11 cellular contexts compared by ENCODE assay signal in genomic region chr16:3952342-3953131, GRCh38.
DNase-seq lines count a peak whose midpoint lies in the region; ATAC-seq and TF ChIP-seq lines count a peak whose summit lies in the region.
"Had no signal": no experiment of that assay in that cellular context is flagged by ENCODE, and none has a peak within 500 bp of the region (broad histone marks: within the 10 kb centered on the region; RNA-seq: fewer than 3 reads in every experiment).

No MANE protein-coding gene starts in this region.

- TF ChIP-seq CTCF in BE2C (IDR thresholded peaks at IDR 0.05; ENCODE audit: low read depth, low read length) (no peak), gastroesophageal sphincter (IDR thresholded peaks at IDR 0.05) (no peak), ovary (IDR thresholded peaks at IDR 0.05) (no peak), GM10266 (IDR thresholded peaks at IDR 0.05; ENCODE audit: control insufficient read depth, insufficient read depth, low read depth, missing control alignments) (no peak)

- peaks cover 18% of the 10 kb centered on the region for H3K27me3 Mint-ChIP-seq in activated naive CD4-positive, alpha-beta T cell treated with anti-CD3 and anti-CD28 coated beads for 36 hours (ENCODE audit: low read depth)
- peaks cover 20 to 26% of the 10 kb centered on the region in 2 donors for H3K27me3 Mint-ChIP-seq in CD4-positive, alpha-beta memory T cell

- no peaks in the 10 kb centered on the region for H3K4me1 Mint-ChIP-seq in activated naive CD4-positive, alpha-beta T cell treated with anti-CD3 and anti-CD28 coated beads for 36 hours (ENCODE audit: low read depth)
- peaks cover 0 to 3% (median 0%) of the 10 kb centered on the region in 4 donors for H3K4me1 Mint-ChIP-seq in CD4-positive, alpha-beta memory T cell
- H3K4me1 Mint-ChIP-seq: neural crest cell had no signal

- no peak for TF ChIP-seq POLR2A in gastroesophageal sphincter (IDR thresholded peaks at IDR 0.05)
- no peak for TF ChIP-seq POLR2A in ovary (IDR thresholded peaks at IDR 0.05)

- H3K27me3 ChIP-seq in BE2C: peaks cover 24% of the 10 kb centered on the region
- no peaks in the 10 kb centered on the region for H3K27me3 ChIP-seq in SJCRH30
- peaks cover 3% of the 10 kb centered on the region for H3K27me3 ChIP-seq in gastroesophageal sphincter
- no peaks in the 10 kb centered on the region for H3K27me3 ChIP-seq in ovary
- no peaks in the 10 kb centered on the region for H3K27me3 ChIP-seq in CD4-positive, alpha-beta memory T cell (ENCODE audit: insufficient read depth, low read length)

- H3K27ac Mint-ChIP-seq in activated naive CD4-positive, alpha-beta T cell treated with anti-CD3 and anti-CD28 coated beads for 36 hours: no peak overlapping the region
- no peak overlapping the region for H3K27ac Mint-ChIP-seq in CD4-positive, alpha-beta memory T cell

- peak; percentile 82 for ATAC-seq in gastroesophageal sphincter

- H3K27ac ChIP-seq in SJCRH30: peak overlapping the region; percentile 98
- peak overlapping the region in 3 of 4 donors; percentile 73 to 84 (median 82) for H3K27ac ChIP-seq in gastroesophageal sphincter
- H3K27ac ChIP-seq in ovary: peak overlapping the region in 1 of 2 donors; percentile 75
- no peak overlapping the region for H3K27ac ChIP-seq in CD4-positive, alpha-beta memory T cell (ENCODE audit: low read depth, low read length)

- H3K4me1 ChIP-seq in BE2C: no peaks in the 10 kb centered on the region
- H3K4me1 ChIP-seq in SJCRH30: peaks cover 40% of the 10 kb centered on the region
- peaks cover 0 to 43% (median 12%) of the 10 kb centered on the region in 3 donors for H3K4me1 ChIP-seq in gastroesophageal sphincter
- H3K4me1 ChIP-seq in ovary (ENCODE audit: insufficient read depth): peaks cover 17% of the 10 kb centered on the region
- no peaks in the 10 kb centered on the region for H3K4me1 ChIP-seq in CD4-positive, alpha-beta memory T cell (ENCODE audit: insufficient read depth, low read length)

- no peak overlapping the region for H3K4me3 Mint-ChIP-seq in activated naive CD4-positive, alpha-beta T cell treated with anti-CD3 and anti-CD28 coated beads for 36 hours
- no peak overlapping the region for H3K4me3 Mint-ChIP-seq in CD4-positive, alpha-beta memory T cell
- H3K4me3 Mint-ChIP-seq: CD14-positive monocyte, neural crest cell had no signal

- H3K9me3 ChIP-seq in BE2C (no peaks in the 10 kb centered on the region), SJCRH30 (replicated peaks) (no peaks in the 10 kb centered on the region), gastroesophageal sphincter (no peaks in the 10 kb centered on the region), ovary (no peaks in the 10 kb centered on the region)
- H3K9me3 ChIP-seq in CD4-positive, alpha-beta memory T cell (ENCODE audit: control insufficient read depth in 1 of 2, low read length in 2 of 2): no peaks in the 10 kb centered on the region

- CTCF ChIA-PET in activated naive CD4-positive, alpha-beta T cell treated with anti-CD3 and anti-CD28 coated beads for 36 hours (lab: Charles Lee): interaction anchor here (1.7 kb wide), 1 partner anchor 14 kb away, joined by 4 read pairs; no protein-coding TSS in a partner anchor
- CTCF ChIA-PET in CD4-positive, alpha-beta memory T cell (lab: Charles Lee; ENCODE audit: partially characterized antibody): no interaction called here

- no peak overlapping the region; the same call in 1 of the 2 replicates for H3K4me3 ChIP-seq in BE2C (ENCODE audit: low read depth, low read length)
- H3K4me3 ChIP-seq in SJCRH30: no peak overlapping the region
- no peak overlapping the region for H3K4me3 ChIP-seq in gastroesophageal sphincter
- no peak overlapping the region for H3K4me3 ChIP-seq in ovary
- no peak overlapping the region for H3K4me3 ChIP-seq in CD4-positive, alpha-beta memory T cell (ENCODE audit: low read length in 2 of 2)

- H3K36me3 ChIP-seq in BE2C (no peaks in the 10 kb centered on the region), SJCRH30 (no peaks in the 10 kb centered on the region), gastroesophageal sphincter (no peaks in the 10 kb centered on the region), ovary (no peaks in the 10 kb centered on the region)
- H3K36me3 ChIP-seq in CD4-positive, alpha-beta memory T cell (ENCODE audit: insufficient read depth, low read length): no peaks in the 10 kb centered on the region

- TF ChIP-seq EP300 in gastroesophageal sphincter (IDR thresholded peaks at IDR 0.05): no peak
- TF ChIP-seq EP300 in ovary (IDR thresholded peaks at IDR 0.05): no peak

- no peaks in the 10 kb centered on the region for H3K9me3 Mint-ChIP-seq in activated naive CD4-positive, alpha-beta T cell treated with anti-CD3 and anti-CD28 coated beads for 36 hours
- H3K9me3 Mint-ChIP-seq in CD4-positive, alpha-beta memory T cell: no peaks in the 10 kb centered on the region
- H3K9me3 Mint-ChIP-seq: CD14-positive monocyte, neural crest cell had no signal

- POLR2A ChIA-PET in CD4-positive, alpha-beta memory T cell (lab: Charles Lee; ENCODE audit: partially characterized antibody): no interaction called here

- WGBS in gastroesophageal sphincter (ENCODE audit: low coverage in 1 of 2), 2 donors: 33% methylated on average over 4 of the region's 14 CpGs; no CpG with 5 or more reads in 1 of the 2 donors
- WGBS in ovary, 3 donors: 30 to 42% (median 30%) methylated on average over 14 of the region's 14 CpGs

- no peaks in the 10 kb centered on the region for H3K36me3 Mint-ChIP-seq in activated naive CD4-positive, alpha-beta T cell treated with anti-CD3 and anti-CD28 coated beads for 36 hours (ENCODE audit: low read depth)
- no peaks in the 10 kb centered on the region for H3K36me3 Mint-ChIP-seq in CD4-positive, alpha-beta memory T cell
- H3K36me3 Mint-ChIP-seq: CD14-positive monocyte had no signal

- intact Hi-C loops in ovary (cut with DNase I): loop anchor here in 1 of 4 donors (5.0 kb wide), 1 partner anchor 75 kb away; no protein-coding TSS in a partner anchor
- intact Hi-C loops in activated naive CD4-positive, alpha-beta T cell treated with anti-CD3 and anti-CD28 coated beads for 36 hours (cut with micrococcal nuclease): no loop called here
- intact Hi-C loops in CD4-positive, alpha-beta memory T cell (cut with micrococcal nuclease): no loop called here

- DNase-seq in BE2C: peak; percentile 57
- DNase-seq in SJCRH30: peak; percentile 80 to 87
- DNase-seq in ovary: peak in 3 of 5 donors; percentile 65 to 68 (median 67)
- no peak for DNase-seq in kidney glomerular epithelial cell (lab: John Stamatoyannopoulos, UW)
- no peak for DNase-seq in GM10266 (ENCODE audit: extremely low spot score)
- no peak for DNase-seq in activated naive CD4-positive, alpha-beta T cell treated with anti-CD3 and anti-CD28 coated beads for 36 hours
- no peak for DNase-seq in CD4-positive, alpha-beta memory T cell
- DNase-seq: activated CD4-positive, alpha-beta T cell treated with anti-CD3 and anti-CD28 coated beads for 48 hours had no signal

Comparison
In these comparisons a context has a peak if more than half of its experiments do, and no peak if none do; other contexts are left out.
1. DNase-seq: peak in BE2C (single experiment), SJCRH30 (2 of 2) and ovary (3 of 5); none in kidney glomerular epithelial cell (single experiment), GM10266 (single experiment), activated naive CD4-positive, alpha-beta T cell treated with anti-CD3 and anti-CD28 coated beads for 36 hours (single experiment) and CD4-positive, alpha-beta memory T cell (0 of 5).